5 cellular contexts compared by ENCODE assay signal in genomic region chr1:10220657-10221056, GRCh38. TPM values are rescaled to one million over a fixed set of nuclear protein-coding genes. Genes with fewer than 3 reads are reported as not detected.
A peak's percentile ranks its signal among the peaks of the same experiment; 100 is the strongest.
DNase-seq lines count a peak whose midpoint lies in the region; ATAC-seq and TF ChIP-seq lines count a peak whose summit lies in the region.
"Not testable (repeated sequence)": the region's sequence is repeated elsewhere in the genome, so short reads cannot be mapped to it uniquely, and the experiment has no call there.

No MANE protein-coding gene starts in this region.

- H3K36me3 Mint-ChIP-seq in dendritic cell treated with granulocyte-macrophage colony-stimulating factor and Interleukin-4, amounts not matched to agents 40 ng/mL and 50 ng/mL, for 4 days (ENCODE audit: low read depth); progenitor cell of endocrine pancreas (ENCODE audit: insufficient read depth); stimulated activated naive B cell treated with anti-CD40 and anti-IgM and Interleukin-4, amounts not matched to agents 10 μg/mL and 1 μg/mL and 100 μg/mL, for 72 hours: not testable (repeated sequence)

- DNase-seq in left lobe of liver (ENCODE audit: low spot score) (peak; percentile 33), gastrocnemius medialis (peak; percentile 11 to 72)
- not testable (repeated sequence) for DNase-seq in progenitor cell of endocrine pancreas (ENCODE audit: low spot score, unreplicated experiment); stimulated activated naive B cell treated with anti-CD40 and anti-IgM and Interleukin-4, amounts not matched to agents 10 μg/mL and 1 μg/mL and 100 μg/mL, for 72 hours

- H3K27ac ChIP-seq in gastrocnemius medialis, result peak overlapping the region; percentile 98 to 99 (median 99)

- not testable (repeated sequence) for TF ChIP-seq POLR2A in gastrocnemius medialis (IDR thresholded peaks at IDR 0.05)

- not testable (repeated sequence) for H3K4me3 ChIP-seq in gastrocnemius medialis

- not testable (repeated sequence) for TF ChIP-seq CTCF in progenitor cell of endocrine pancreas (IDR thresholded peaks at IDR 0.05; ENCODE audit: unreplicated experiment); gastrocnemius medialis (IDR thresholded peaks at IDR 0.05 in 4 of 5, conservative IDR thresholded peaks at IDR 0.05 in 1 of 5)

- H3K4me3 Mint-ChIP-seq in dendritic cell treated with granulocyte-macrophage colony-stimulating factor and Interleukin-4, amounts not matched to agents 40 ng/mL and 50 ng/mL, for 4 days; progenitor cell of endocrine pancreas (ENCODE audit: low read depth); stimulated activated naive B cell treated with anti-CD40 and anti-IgM and Interleukin-4, amounts not matched to agents 10 μg/mL and 1 μg/mL and 100 μg/mL, for 72 hours: not testable (repeated sequence)

- peaks cover 78 to 95% of the 10 kb centered on the region in 2 donors for H3K4me1 ChIP-seq in gastrocnemius medialis

- H3K4me1 Mint-ChIP-seq in dendritic cell treated with granulocyte-macrophage colony-stimulating factor and Interleukin-4, amounts not matched to agents 40 ng/mL and 50 ng/mL, for 4 days (ENCODE audit: low read depth), result peaks cover 58% of the 10 kb centered on the region
- not testable (repeated sequence) for H3K4me1 Mint-ChIP-seq in progenitor cell of endocrine pancreas (ENCODE audit: low read depth)
- H3K4me1 Mint-ChIP-seq in stimulated activated naive B cell treated with anti-CD40 and anti-IgM and Interleukin-4, amounts not matched to agents 10 μg/mL and 1 μg/mL and 100 μg/mL, for 72 hours, result peaks cover 14 to 16% of the 10 kb centered on the region in 2 donors

- not testable (repeated sequence) for H3K36me3 ChIP-seq in gastrocnemius medialis

- not testable (repeated sequence) for H3K9me3 ChIP-seq in gastrocnemius medialis

- H3K27me3 Mint-ChIP-seq in dendritic cell treated with granulocyte-macrophage colony-stimulating factor and Interleukin-4, amounts not matched to agents 40 ng/mL and 50 ng/mL, for 4 days; progenitor cell of endocrine pancreas; stimulated activated naive B cell treated with anti-CD40 and anti-IgM and Interleukin-4, amounts not matched to agents 10 μg/mL and 1 μg/mL and 100 μg/mL, for 72 hours: not testable (repeated sequence)

- not testable (repeated sequence) for H3K27me3 ChIP-seq in gastrocnemius medialis

- intact Hi-C loops in dendritic cell treated with granulocyte-macrophage colony-stimulating factor and Interleukin-4, amounts not matched to agents 40 ng/mL and 50 ng/mL, for 4 days (cut with micrococcal nuclease); gastrocnemius medialis (cut with DNase I; ENCODE audit: low total_unique reads): not testable (repeated sequence)

- in situ Hi-C loops in gastrocnemius medialis (cut with MboI; ENCODE audit: low sequenced_read_pairs in 4 of 4), result loop anchor here in 1 of 4 donors (25.0 kb wide), 1 partner anchor 117 kb away; no protein-coding TSS in a partner anchor

- H3K9me3 Mint-ChIP-seq in dendritic cell treated with granulocyte-macrophage colony-stimulating factor and Interleukin-4, amounts not matched to agents 40 ng/mL and 50 ng/mL, for 4 days; progenitor cell of endocrine pancreas (ENCODE audit: low read depth); stimulated activated naive B cell treated with anti-CD40 and anti-IgM and Interleukin-4, amounts not matched to agents 10 μg/mL and 1 μg/mL and 100 μg/mL, for 72 hours: not testable (repeated sequence)

- H3K27ac Mint-ChIP-seq in dendritic cell treated with granulocyte-macrophage colony-stimulating factor and Interleukin-4, amounts not matched to agents 40 ng/mL and 50 ng/mL, for 4 days, result peak overlapping the region; percentile 30
- H3K27ac Mint-ChIP-seq in progenitor cell of endocrine pancreas, result peak overlapping the region; percentile 45
- H3K27ac Mint-ChIP-seq in stimulated activated naive B cell treated with anti-CD40 and anti-IgM and Interleukin-4, amounts not matched to agents 10 μg/mL and 1 μg/mL and 100 μg/mL, for 72 hours, result peak overlapping the region; percentile 34

- ATAC-seq in left lobe of liver; stimulated activated naive B cell treated with anti-CD40 and anti-IgM and Interleukin-4, amounts not matched to agents 10 μg/mL and 1 μg/mL and 100 μg/mL, for 72 hours (replicated peaks): not testable (repeated sequence)
- ATAC-seq in gastrocnemius medialis, result peak; percentile 18 to 45

RNA-seq across cellular contexts. Expression of gene KIF1B, which starts 10.3 kb away (rescaled TPM):
- total RNA-seq in left lobe of liver, result 28.5 TPM
- 74.4 and 78.7 TPM in 2 replicates for total RNA-seq in progenitor cell of endocrine pancreas
- total RNA-seq in gastrocnemius medialis, result 100 to 1,000 TPM; 203 to 445 (median 306) TPM
